In genomic region chr5:122649080-122649479, GRCh38 we compare ENCODE assay signal across 22 cellular contexts.
DNase-seq lines count a peak whose midpoint lies in the region; ATAC-seq lines count a peak whose summit lies in the region.
"Had no signal": no experiment of that assay in that cellular context is flagged by ENCODE, and none has a peak within 500 bp of the region (broad histone marks: within the 10 kb centered on the region; RNA-seq: fewer than 3 reads in every experiment).

No MANE protein-coding gene starts in this region.

- no peak overlapping the region for H3K56ac ChIP-seq in mesendoderm (ENCODE audit: low read length)

- H3K27ac ChIP-seq in mesendoderm (ENCODE audit: low read depth, low read length) = no peak overlapping the region
- H3K27ac ChIP-seq: BLaER1, C4-2B had no signal

- no peak overlapping the region for H3K23ac ChIP-seq in mesendoderm (ENCODE audit: low read length)

- H2BK15ac ChIP-seq in mesendoderm (replicated peaks; ENCODE audit: low read depth) = no peak overlapping the region

- H3K4me3 ChIP-seq in mesendoderm (ENCODE audit: low read length) = no peak overlapping the region
- H3K4me3 ChIP-seq: BLaER1, GM12878, GM23338 had no signal

- no peaks in the 10 kb centered on the region for H3K79me2 ChIP-seq in mesendoderm (ENCODE audit: control insufficient read depth, insufficient read depth, low read length)

- H4K8ac ChIP-seq in mesendoderm (ENCODE audit: low read depth, low read length) = no peak overlapping the region

- WGBS in mesendoderm (ENCODE audit: extremely low coverage, insufficient coverage, low lambda C conversion rate) = no CpG with 5 or more reads among the region's 3 CpGs

- no peaks in the 10 kb centered on the region for H3K36me3 ChIP-seq in mesendoderm (ENCODE audit: control insufficient read depth, insufficient read depth, low read length)
- H3K36me3 ChIP-seq: BLaER1 had no signal

- H3K79me1 ChIP-seq in mesendoderm (ENCODE audit: low read length) = no peaks in the 10 kb centered on the region

- H3K27me3 ChIP-seq in mesendoderm (ENCODE audit: insufficient read depth, low read length, poor library complexity) = no peaks in the 10 kb centered on the region
- H3K27me3 ChIP-seq: BLaER1 had no signal

- intact Hi-C loops in Right ventricle myocardium superior (cut with DNase I) = no loop called here

- no peak overlapping the region for H2AK5ac ChIP-seq in mesendoderm (ENCODE audit: low read length)

- H3K4me1 ChIP-seq in mesendoderm (ENCODE audit: control insufficient read depth, low read depth, low read length) = no peaks in the 10 kb centered on the region
- H3K4me1 ChIP-seq: BLaER1 had no signal

- no peak overlapping the region for H2BK5ac ChIP-seq in mesendoderm (ENCODE audit: low read length)

- H3K9ac ChIP-seq in mesendoderm (ENCODE audit: low read length) = no peak overlapping the region
- H3K9ac ChIP-seq: BLaER1 had no signal

- H2BK120ac ChIP-seq in mesendoderm (ENCODE audit: low read depth, low read length) = no peak overlapping the region

- H3K4me2 ChIP-seq in mesendoderm (ENCODE audit: low read length) = no peak overlapping the region
- H3K4me2 ChIP-seq: BLaER1, GM23338 had no signal

- no peak overlapping the region for H4K5ac ChIP-seq in mesendoderm (ENCODE audit: low read length)

- ATAC-seq in GM18517 (IDR thresholded peaks at IDR 0.05; ENCODE audit: unreplicated experiment) (no peak), Right ventricle myocardium superior (ENCODE audit: poor library complexity) (no peak), HG03135 (IDR thresholded peaks at IDR 0.05; ENCODE audit: unreplicated experiment) (no peak)
- ATAC-seq: CD8-positive, alpha-beta T cell; GM12878; GM23338; HCT116 had no signal

- H3K4ac ChIP-seq in mesendoderm (ENCODE audit: low read depth, low read length) = no peak overlapping the region

- no peak overlapping the region for H3K18ac ChIP-seq in mesendoderm (ENCODE audit: low read length)

- DNase-seq in Daoy (ENCODE audit: low read depth) = peak; percentile 40
- peak; percentile 86 for DNase-seq in NCI-H226
- DNase-seq in amniotic epithelial cell (ENCODE audit: low read depth) = peak; percentile 74
- DNase-seq in mesendoderm = peak; percentile 10
- DNase-seq in Right ventricle myocardium superior = no peak
- DNase-seq in mesenteric fat pad (ENCODE audit: low spot score) = no peak
- DNase-seq: Caco-2; CD4-positive, CD25-positive, alpha-beta regulatory T cell; CD8-positive, alpha-beta T cell; DMS153; DND-41; EL; GDM1; H9; HFFc6 had no signal

Comparison
In these comparisons a context has a peak if more than half of its experiments do, and no peak if none do; other contexts are left out.
1. DNase-seq: peak in Daoy (single experiment), NCI-H226 (single experiment), amniotic epithelial cell (single experiment) and mesendoderm (single experiment); none in Right ventricle myocardium superior (single experiment) and mesenteric fat pad (single experiment).